ENCODE assay signal across 7 cellular contexts in genomic region chr22:23786261-23786710, GRCh38. TPM values are rescaled to one million over a fixed set of nuclear protein-coding genes. Genes with fewer than 3 reads are reported as not detected.
A peak's percentile ranks its signal among the peaks of the same experiment; 100 is the strongest.
DNase-seq lines count a peak whose midpoint lies in the region; ATAC-seq, FAIRE-seq and TF ChIP-seq lines count a peak whose summit lies in the region.
"Had no signal": no experiment of that assay in that cellular context is flagged by ENCODE, and none has a peak within 500 bp of the region (broad histone marks: within the 10 kb centered on the region; RNA-seq: fewer than 3 reads in every experiment).

No MANE protein-coding gene starts in this region.

- no peak for ATAC-seq in GM18870 (IDR thresholded peaks at IDR 0.05; ENCODE audit: unreplicated experiment)

- H3K9me3 ChIP-seq in SJSA1 (replicated peaks) (no peaks in the 10 kb centered on the region), iPS-18c (ENCODE audit: control insufficient read depth, insufficient read depth, low read length) (no peaks in the 10 kb centered on the region)

- DNase-seq in SJSA1 (ENCODE audit: low read depth in 1 of 2, low spot score in 2 of 2): no peak
- DNase-seq in D721Med (ENCODE audit: insufficient read length, low spot score): no peak
- DNase-seq in kidney glomerular epithelial cell (lab: John Stamatoyannopoulos, UW): no peak

- H3K27ac ChIP-seq in 22Rv1: peak overlapping the region; percentile 98
- peak overlapping the region; percentile 99 for H3K27ac ChIP-seq in SJSA1

- peaks cover 67% of the 10 kb centered on the region for H3K4me1 ChIP-seq in SJSA1 (replicated peaks)

- no peak for FAIRE-seq in D721Med (lab: Jason Lieb, UNC)

- peaks cover 29% of the 10 kb centered on the region for H3K36me3 ChIP-seq in SJSA1

- TF ChIP-seq CTCF in 22Rv1 (IDR thresholded peaks at IDR 0.05) (no peak), D721Med (IDR thresholded peaks at IDR 0.05; ENCODE audit: insufficient read depth, missing control alignments) (no peak)

- H3K4me3 ChIP-seq in SJSA1 (peak overlapping the region; percentile 98), iPS-18c (ENCODE audit: insufficient read depth, low read depth, low read length) (peak overlapping the region; percentile 98)

- no peaks in the 10 kb centered on the region for H3K27me3 ChIP-seq in SJSA1 (replicated peaks)

RNA-seq across cellular contexts. Expression of gene SMARCB1, which starts 0.5 kb away (rescaled TPM):
- total RNA-seq in SJSA1 (2014; rRNA removed; shearing (Covaris generic)): 91.8 and 121 TPM in 2 replicates

RNA-seq across cellular contexts. Expression of gene MMP11, which starts 13.6 kb away (rescaled TPM):
- 14.5 and 32.4 TPM in 2 replicates for total RNA-seq in SJSA1 (2014; rRNA removed; shearing (Covaris generic))

RNA-seq across cellular contexts. Expression of gene CHCHD10, which starts 18.5 kb away (rescaled TPM):
- total RNA-seq in SJSA1 (2014; rRNA removed; shearing (Covaris generic)): 6.4 and 47.7 TPM in 2 replicates

RNA-seq across cellular contexts. Expression of gene C22orf15, which starts 23.5 kb away (rescaled TPM):
- total RNA-seq in SJSA1 (2014; rRNA removed; shearing (Covaris generic)): not detected in 2 replicates

RNA-seq across cellular contexts. Expression of gene VPREB3, which starts 32.1 kb away (rescaled TPM):
- total RNA-seq in SJSA1 (2014; rRNA removed; shearing (Covaris generic)): not detected in 2 replicates
- total RNA-seq: dermis microvascular lymphatic vessel endothelial cell had no signal
